In the genomic region with DNA sequence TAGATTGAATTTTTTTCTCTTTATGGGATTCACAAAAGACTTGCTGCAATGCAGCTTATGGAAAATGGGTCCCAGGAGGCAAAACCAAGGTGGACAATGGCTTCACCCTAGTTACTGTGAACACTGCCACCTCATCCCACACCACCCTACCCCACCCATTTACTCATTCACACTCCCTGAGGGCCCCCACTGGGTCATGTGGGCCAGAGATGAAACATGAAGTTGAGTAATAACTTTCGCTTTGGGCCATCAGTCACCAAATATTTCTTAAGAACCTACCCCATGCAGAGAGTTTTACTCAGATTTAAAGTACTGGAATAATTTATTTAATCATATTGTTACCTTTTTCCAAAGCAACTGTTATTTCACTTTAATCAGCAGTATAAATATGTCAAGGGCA, we compare ENCODE assay signal across 8 cellular contexts.
DNase-seq lines count a peak whose midpoint lies in the region; ATAC-seq and TF ChIP-seq lines count a peak whose summit lies in the region.

No MANE protein-coding gene starts in this region.

- TF ChIP-seq CTCF in GM13977 (IDR thresholded peaks at IDR 0.05; ENCODE audit: extremely low read depth, insufficient read depth, missing control alignments) = no peak

- ATAC-seq in GM21515 (IDR thresholded peaks at IDR 0.05; ENCODE audit: unreplicated experiment) (peak; percentile 44), HG03521 (IDR thresholded peaks at IDR 0.05; ENCODE audit: unreplicated experiment) (no peak)

- peak; percentile 88 for DNase-seq in EL
- peak; percentile 60 for DNase-seq in HS-5 (ENCODE audit: low read depth)
- DNase-seq in fibroblast of peridontal ligament (ENCODE audit: extremely low read depth) = peak; percentile 75
- DNase-seq in COLO668 (lab: John Stamatoyannopoulos, UW; ENCODE audit: unreplicated experiment) = no peak
- DNase-seq in germinal center (ENCODE audit: low spot score) = no peak
- no peak for DNase-seq in GM13977 (ENCODE audit: low spot score)

- in situ Hi-C loops in GM13977 (cut with MboI; ENCODE audit: low pct_unique_long_range_greater_than_20kb, low sequenced_read_pairs, unreplicated experiment) = no loop called here

Comparison
In these comparisons a context has a peak if more than half of its experiments do, and no peak if none do; other contexts are left out.
1. DNase-seq: peak in EL (single experiment), HS-5 (single experiment) and fibroblast of peridontal ligament (single experiment); none in COLO668 (single experiment), germinal center (single experiment) and GM13977 (single experiment).